In the genomic region with DNA sequence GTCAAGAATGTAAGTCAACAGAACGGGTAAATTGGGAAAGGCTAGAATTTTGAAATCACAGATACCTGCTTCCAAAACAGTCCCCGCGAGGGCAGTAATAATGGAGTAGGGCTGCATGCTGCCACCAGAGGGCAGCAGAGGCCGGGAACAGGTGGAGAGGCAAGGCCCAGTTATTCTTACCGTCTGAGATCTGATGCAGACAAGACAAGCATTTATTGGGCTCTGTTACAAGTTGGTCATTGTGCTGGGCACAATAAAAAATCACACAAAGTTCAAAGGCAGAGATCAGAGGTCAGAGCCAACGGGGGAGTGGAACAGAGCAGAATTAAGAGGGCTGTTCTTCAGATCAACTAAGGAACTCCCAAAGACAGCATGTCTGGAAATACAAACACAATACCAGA, we compare ENCODE assay signal across 1 cellular context.
TF ChIP-seq lines count a peak whose summit lies in the region.

No MANE protein-coding gene starts in this region.

TF ChIP-seq in K562, 482 proteins besides CTCF, POLR2A, EP300 and RAD21 (continued from another document and continues in another):
- TF ChIP-seq MBD2 (IDR thresholded peaks at IDR 0.05; ENCODE audit: borderline replicate concordance, low read depth) = no peak
- no peak for TF ChIP-seq ZNF717 (CRISPR knock-in tag; IDR thresholded peaks at IDR 0.05)
- TF ChIP-seq, protein P1, sequence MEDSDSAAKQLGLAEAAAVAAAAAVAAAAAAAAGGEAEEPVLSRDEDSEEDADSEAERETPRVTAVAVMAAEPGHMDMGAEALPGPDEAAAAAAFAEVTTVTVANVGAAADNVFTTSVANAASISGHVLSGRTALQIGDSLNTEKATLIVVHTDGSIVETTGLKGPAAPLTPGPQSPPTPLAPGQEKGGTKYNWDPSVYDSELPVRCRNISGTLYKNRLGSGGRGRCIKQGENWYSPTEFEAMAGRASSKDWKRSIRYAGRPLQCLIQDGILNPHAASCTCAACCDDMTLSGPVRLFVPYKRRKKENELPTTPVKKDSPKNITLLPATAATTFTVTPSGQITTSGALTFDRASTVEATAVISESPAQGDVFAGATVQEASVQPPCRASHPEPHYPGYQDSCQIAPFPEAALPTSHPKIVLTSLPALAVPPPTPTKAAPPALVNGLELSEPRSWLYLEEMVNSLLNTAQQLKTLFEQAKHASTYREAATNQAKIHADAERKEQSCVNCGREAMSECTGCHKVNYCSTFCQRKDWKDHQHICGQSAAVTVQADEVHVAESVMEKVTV (CRISPR knock-in tag; IDR thresholded peaks at IDR 0.05) = peak; percentile 81
- no peak for TF ChIP-seq MAFK (IDR thresholded peaks at IDR 0.05; ENCODE audit: low read length)
- TF ChIP-seq, protein P2, sequence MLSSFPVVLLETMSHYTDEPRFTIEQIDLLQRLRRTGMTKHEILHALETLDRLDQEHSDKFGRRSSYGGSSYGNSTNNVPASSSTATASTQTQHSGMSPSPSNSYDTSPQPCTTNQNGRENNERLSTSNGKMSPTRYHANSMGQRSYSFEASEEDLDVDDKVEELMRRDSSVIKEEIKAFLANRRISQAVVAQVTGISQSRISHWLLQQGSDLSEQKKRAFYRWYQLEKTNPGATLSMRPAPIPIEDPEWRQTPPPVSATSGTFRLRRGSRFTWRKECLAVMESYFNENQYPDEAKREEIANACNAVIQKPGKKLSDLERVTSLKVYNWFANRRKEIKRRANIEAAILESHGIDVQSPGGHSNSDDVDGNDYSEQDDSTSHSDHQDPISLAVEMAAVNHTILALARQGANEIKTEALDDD (IDR thresholded peaks at IDR 0.05) = no peak
- TF ChIP-seq, protein P3, sequence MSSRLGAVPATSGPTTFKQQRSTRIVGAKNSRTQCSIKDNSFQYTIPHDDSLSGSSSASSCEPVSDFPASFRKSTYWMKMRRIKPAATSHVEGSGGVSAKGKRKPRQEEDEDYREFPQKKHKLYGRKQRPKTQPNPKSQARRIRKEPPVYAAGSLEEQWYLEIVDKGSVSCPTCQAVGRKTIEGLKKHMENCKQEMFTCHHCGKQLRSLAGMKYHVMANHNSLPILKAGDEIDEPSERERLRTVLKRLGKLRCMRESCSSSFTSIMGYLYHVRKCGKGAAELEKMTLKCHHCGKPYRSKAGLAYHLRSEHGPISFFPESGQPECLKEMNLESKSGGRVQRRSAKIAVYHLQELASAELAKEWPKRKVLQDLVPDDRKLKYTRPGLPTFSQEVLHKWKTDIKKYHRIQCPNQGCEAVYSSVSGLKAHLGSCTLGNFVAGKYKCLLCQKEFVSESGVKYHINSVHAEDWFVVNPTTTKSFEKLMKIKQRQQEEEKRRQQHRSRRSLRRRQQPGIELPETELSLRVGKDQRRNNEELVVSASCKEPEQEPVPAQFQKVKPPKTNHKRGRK (tag; IDR thresholded peaks at IDR 0.05) = no peak
- peak; percentile 11; the same call in 1 of the 2 replicates for TF ChIP-seq TEAD4 (IDR thresholded peaks at IDR 0.05; ENCODE audit: low read length)
- no peak for TF ChIP-seq TEAD4 (CRISPR knock-in tag; IDR thresholded peaks at IDR 0.05; ENCODE audit: borderline replicate concordance)
- TF ChIP-seq, protein P4, sequence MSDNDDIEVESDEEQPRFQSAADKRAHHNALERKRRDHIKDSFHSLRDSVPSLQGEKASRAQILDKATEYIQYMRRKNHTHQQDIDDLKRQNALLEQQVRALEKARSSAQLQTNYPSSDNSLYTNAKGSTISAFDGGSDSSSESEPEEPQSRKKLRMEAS (CRISPR knock-in tag; IDR thresholded peaks at IDR 0.05) = no peak
- TF ChIP-seq DNMT1 (IDR thresholded peaks at IDR 0.05) = no peak
- TF ChIP-seq, protein P5, sequence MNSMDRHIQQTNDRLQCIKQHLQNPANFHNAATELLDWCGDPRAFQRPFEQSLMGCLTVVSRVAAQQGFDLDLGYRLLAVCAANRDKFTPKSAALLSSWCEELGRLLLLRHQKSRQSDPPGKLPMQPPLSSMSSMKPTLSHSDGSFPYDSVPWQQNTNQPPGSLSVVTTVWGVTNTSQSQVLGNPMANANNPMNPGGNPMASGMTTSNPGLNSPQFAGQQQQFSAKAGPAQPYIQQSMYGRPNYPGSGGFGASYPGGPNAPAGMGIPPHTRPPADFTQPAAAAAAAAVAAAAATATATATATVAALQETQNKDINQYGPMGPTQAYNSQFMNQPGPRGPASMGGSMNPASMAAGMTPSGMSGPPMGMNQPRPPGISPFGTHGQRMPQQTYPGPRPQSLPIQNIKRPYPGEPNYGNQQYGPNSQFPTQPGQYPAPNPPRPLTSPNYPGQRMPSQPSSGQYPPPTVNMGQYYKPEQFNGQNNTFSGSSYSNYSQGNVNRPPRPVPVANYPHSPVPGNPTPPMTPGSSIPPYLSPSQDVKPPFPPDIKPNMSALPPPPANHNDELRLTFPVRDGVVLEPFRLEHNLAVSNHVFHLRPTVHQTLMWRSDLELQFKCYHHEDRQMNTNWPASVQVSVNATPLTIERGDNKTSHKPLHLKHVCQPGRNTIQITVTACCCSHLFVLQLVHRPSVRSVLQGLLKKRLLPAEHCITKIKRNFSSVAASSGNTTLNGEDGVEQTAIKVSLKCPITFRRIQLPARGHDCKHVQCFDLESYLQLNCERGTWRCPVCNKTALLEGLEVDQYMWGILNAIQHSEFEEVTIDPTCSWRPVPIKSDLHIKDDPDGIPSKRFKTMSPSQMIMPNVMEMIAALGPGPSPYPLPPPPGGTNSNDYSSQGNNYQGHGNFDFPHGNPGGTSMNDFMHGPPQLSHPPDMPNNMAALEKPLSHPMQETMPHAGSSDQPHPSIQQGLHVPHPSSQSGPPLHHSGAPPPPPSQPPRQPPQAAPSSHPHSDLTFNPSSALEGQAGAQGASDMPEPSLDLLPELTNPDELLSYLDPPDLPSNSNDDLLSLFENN (IDR thresholded peaks at IDR 0.05; ENCODE audit: low read depth in 2 of 2, low read length in 2 of 2) = no peak
- 0 out of 2 replicates have a peak, but pooled peaks have one; percentile 53 for TF ChIP-seq ARID2 (IDR thresholded peaks at IDR 0.05)
- no peak for TF ChIP-seq ELF2 (CRISPR knock-in tag; IDR thresholded peaks at IDR 0.05)
- TF ChIP-seq NELFE (IDR thresholded peaks at IDR 0.05; ENCODE audit: insufficient read depth, insufficient read length) = no peak
- TF ChIP-seq POLR3A (IDR thresholded peaks at IDR 0.05; ENCODE audit: borderline replicate concordance, extremely low read depth, insufficient read depth, insufficient read length) = no peak
- no peak for TF ChIP-seq CHCHD3 (CRISPR knock-in tag; IDR thresholded peaks at IDR 0.05)
- no peak for TF ChIP-seq HEY1 (CRISPR knock-in tag; IDR thresholded peaks at IDR 0.05; ENCODE audit: borderline replicate concordance)
- TF ChIP-seq, protein P6, sequence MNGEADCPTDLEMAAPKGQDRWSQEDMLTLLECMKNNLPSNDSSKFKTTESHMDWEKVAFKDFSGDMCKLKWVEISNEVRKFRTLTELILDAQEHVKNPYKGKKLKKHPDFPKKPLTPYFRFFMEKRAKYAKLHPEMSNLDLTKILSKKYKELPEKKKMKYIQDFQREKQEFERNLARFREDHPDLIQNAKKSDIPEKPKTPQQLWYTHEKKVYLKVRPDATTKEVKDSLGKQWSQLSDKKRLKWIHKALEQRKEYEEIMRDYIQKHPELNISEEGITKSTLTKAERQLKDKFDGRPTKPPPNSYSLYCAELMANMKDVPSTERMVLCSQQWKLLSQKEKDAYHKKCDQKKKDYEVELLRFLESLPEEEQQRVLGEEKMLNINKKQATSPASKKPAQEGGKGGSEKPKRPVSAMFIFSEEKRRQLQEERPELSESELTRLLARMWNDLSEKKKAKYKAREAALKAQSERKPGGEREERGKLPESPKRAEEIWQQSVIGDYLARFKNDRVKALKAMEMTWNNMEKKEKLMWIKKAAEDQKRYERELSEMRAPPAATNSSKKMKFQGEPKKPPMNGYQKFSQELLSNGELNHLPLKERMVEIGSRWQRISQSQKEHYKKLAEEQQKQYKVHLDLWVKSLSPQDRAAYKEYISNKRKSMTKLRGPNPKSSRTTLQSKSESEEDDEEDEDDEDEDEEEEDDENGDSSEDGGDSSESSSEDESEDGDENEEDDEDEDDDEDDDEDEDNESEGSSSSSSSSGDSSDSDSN (IDR thresholded peaks at IDR 0.05; ENCODE audit: borderline replicate concordance in 1 of 2, low read depth in 2 of 2, low read length in 2 of 2) = no peak
- TF ChIP-seq ZNF507 (tag; conservative IDR thresholded peaks at IDR 0.05) = no peak
- no peak for TF ChIP-seq FOS (IDR thresholded peaks at IDR 0.05; ENCODE audit: extremely low read depth, insufficient read length)
- no peak for TF ChIP-seq NFRKB (IDR thresholded peaks at IDR 0.05; ENCODE audit: low read depth)
- TF ChIP-seq, protein P7, sequence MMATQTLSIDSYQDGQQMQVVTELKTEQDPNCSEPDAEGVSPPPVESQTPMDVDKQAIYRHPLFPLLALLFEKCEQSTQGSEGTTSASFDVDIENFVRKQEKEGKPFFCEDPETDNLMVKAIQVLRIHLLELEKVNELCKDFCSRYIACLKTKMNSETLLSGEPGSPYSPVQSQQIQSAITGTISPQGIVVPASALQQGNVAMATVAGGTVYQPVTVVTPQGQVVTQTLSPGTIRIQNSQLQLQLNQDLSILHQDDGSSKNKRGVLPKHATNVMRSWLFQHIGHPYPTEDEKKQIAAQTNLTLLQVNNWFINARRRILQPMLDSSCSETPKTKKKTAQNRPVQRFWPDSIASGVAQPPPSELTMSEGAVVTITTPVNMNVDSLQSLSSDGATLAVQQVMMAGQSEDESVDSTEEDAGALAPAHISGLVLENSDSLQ (IDR thresholded peaks at IDR 0.05) = no peak
- TF ChIP-seq ZNF140 (CRISPR knock-in tag; IDR thresholded peaks at IDR 0.05) = no peak
- no peak for TF ChIP-seq MYC (IDR thresholded peaks at IDR 0.05; ENCODE audit: low read depth, low read length)
- no peak for TF ChIP-seq MYC (CRISPR knock-in tag; IDR thresholded peaks at IDR 0.05; ENCODE audit: borderline replicate concordance, low read depth)
- TF ChIP-seq ETV6 (IDR thresholded peaks at IDR 0.05; ENCODE audit: borderline replicate concordance in 1 of 2, low read depth in 2 of 2, low read length in 1 of 2) = no peak
- no peak for TF ChIP-seq ETV6 (CRISPR knock-in tag; IDR thresholded peaks at IDR 0.05; ENCODE audit: borderline replicate concordance)
- TF ChIP-seq NFIC (IDR thresholded peaks at IDR 0.05) = no peak
- TF ChIP-seq PHTF2 (CRISPR knock-in tag; IDR thresholded peaks at IDR 0.05) = no peak
- peak; percentile 93 for TF ChIP-seq SMC3 (conservative IDR thresholded peaks at IDR 0.05; ENCODE audit: insufficient read depth, low read depth, low read length)
- peak; percentile 60; the same call in 1 of the 2 replicates for TF ChIP-seq STAG1 (CRISPR knock-in tag; IDR thresholded peaks at IDR 0.05; ENCODE audit: borderline replicate concordance)
- TF ChIP-seq MCM2 (IDR thresholded peaks at IDR 0.05; ENCODE audit: low read depth) = no peak
- no peak for TF ChIP-seq FIP1L1 (IDR thresholded peaks at IDR 0.05; ENCODE audit: low read depth, low read length, poor library complexity, severe bottlenecking)
- TF ChIP-seq, protein P8, sequence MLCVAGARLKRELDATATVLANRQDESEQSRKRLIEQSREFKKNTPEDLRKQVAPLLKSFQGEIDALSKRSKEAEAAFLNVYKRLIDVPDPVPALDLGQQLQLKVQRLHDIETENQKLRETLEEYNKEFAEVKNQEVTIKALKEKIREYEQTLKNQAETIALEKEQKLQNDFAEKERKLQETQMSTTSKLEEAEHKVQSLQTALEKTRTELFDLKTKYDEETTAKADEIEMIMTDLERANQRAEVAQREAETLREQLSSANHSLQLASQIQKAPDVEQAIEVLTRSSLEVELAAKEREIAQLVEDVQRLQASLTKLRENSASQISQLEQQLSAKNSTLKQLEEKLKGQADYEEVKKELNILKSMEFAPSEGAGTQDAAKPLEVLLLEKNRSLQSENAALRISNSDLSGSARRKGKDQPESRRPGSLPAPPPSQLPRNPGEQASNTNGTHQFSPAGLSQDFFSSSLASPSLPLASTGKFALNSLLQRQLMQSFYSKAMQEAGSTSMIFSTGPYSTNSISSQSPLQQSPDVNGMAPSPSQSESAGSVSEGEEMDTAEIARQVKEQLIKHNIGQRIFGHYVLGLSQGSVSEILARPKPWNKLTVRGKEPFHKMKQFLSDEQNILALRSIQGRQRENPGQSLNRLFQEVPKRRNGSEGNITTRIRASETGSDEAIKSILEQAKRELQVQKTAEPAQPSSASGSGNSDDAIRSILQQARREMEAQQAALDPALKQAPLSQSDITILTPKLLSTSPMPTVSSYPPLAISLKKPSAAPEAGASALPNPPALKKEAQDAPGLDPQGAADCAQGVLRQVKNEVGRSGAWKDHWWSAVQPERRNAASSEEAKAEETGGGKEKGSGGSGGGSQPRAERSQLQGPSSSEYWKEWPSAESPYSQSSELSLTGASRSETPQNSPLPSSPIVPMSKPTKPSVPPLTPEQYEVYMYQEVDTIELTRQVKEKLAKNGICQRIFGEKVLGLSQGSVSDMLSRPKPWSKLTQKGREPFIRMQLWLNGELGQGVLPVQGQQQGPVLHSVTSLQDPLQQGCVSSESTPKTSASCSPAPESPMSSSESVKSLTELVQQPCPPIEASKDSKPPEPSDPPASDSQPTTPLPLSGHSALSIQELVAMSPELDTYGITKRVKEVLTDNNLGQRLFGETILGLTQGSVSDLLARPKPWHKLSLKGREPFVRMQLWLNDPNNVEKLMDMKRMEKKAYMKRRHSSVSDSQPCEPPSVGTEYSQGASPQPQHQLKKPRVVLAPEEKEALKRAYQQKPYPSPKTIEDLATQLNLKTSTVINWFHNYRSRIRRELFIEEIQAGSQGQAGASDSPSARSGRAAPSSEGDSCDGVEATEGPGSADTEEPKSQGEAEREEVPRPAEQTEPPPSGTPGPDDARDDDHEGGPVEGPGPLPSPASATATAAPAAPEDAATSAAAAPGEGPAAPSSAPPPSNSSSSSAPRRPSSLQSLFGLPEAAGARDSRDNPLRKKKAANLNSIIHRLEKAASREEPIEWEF (CRISPR knock-in tag; IDR thresholded peaks at IDR 0.05) = no peak
- no peak for TF ChIP-seq KAT8 (IDR thresholded peaks at IDR 0.05; ENCODE audit: low read depth)
- no peak for TF ChIP-seq ARHGAP35 (IDR thresholded peaks at IDR 0.05; ENCODE audit: partially characterized antibody)
- TF ChIP-seq, protein P9, sequence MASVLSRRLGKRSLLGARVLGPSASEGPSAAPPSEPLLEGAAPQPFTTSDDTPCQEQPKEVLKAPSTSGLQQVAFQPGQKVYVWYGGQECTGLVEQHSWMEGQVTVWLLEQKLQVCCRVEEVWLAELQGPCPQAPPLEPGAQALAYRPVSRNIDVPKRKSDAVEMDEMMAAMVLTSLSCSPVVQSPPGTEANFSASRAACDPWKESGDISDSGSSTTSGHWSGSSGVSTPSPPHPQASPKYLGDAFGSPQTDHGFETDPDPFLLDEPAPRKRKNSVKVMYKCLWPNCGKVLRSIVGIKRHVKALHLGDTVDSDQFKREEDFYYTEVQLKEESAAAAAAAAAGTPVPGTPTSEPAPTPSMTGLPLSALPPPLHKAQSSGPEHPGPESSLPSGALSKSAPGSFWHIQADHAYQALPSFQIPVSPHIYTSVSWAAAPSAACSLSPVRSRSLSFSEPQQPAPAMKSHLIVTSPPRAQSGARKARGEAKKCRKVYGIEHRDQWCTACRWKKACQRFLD (CRISPR knock-in tag; IDR thresholded peaks at IDR 0.05) = no peak
- no peak for TF ChIP-seq BRF1 (IDR thresholded peaks at IDR 0.05; ENCODE audit: borderline replicate concordance, extremely low read depth, insufficient read length)
